In the genomic region with DNA sequence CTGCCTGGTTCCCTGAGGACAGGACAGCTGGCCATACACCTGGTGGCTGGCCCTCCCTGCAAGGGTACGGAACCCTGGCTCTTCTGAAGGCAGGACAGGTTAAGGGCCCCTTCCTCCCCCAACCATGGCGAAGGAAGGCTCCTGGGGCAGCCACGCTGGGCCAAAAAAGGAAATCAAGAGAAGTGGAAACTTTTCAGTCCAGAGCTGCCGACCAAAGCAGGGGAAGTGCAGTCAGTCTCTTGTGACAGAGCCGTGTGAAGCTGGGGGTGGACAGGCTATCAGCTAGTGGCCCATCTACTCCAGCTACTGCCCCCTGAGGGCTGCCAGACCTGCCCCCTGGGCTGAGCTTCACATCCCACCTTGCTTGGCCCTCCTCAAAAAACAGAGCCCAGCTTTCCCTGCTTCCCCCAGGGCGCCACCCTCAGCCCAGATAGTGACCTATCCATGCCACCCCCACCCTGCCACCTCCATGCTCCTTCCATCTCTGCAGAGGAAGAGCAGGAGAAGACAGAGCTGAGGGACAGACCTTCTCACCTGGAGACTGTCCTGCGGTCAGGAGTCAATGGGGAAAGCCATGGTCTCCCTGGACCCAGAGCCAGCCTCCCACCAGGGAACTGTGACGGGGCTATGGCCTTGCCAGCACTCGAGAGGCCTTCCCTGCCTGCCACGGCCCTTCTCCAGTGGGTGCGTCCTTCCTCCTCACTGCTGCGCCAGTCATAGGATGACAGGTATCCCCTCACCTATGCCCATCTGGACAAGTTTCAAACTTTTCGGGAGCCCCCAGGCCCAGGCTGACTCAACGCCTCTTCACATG, we compare ENCODE assay signal across 12 cellular contexts. TPM values are rescaled to one million over a fixed set of nuclear protein-coding genes. Genes with fewer than 3 reads are reported as not detected.
DNase-seq lines count a peak whose midpoint lies in the region; ATAC-seq and TF ChIP-seq lines count a peak whose summit lies in the region.
"Had no signal": no experiment of that assay in that cellular context is flagged by ENCODE, and none has a peak within 500 bp of the region (broad histone marks: within the 10 kb centered on the region; RNA-seq: fewer than 3 reads in every experiment).

No MANE protein-coding gene starts in this region.

- peaks cover 52 to 98% (median 94%) of the 10 kb centered on the region in 6 donors for H3K4me1 ChIP-seq in spleen

- H3K27ac ChIP-seq in angular gyrus (ENCODE audit: low read depth, low read length) (peak overlapping the region; percentile 91), spleen (peak overlapping the region; percentile 68 to 97 (median 91))

- no peak for DNase-seq in activated T-cell treated with anti-CD3 and anti-CD28 coated beads, Interleukin-2, amount 50 U/mL, for 24 hours
- DNase-seq in activated T-cell treated with anti-CD3 and anti-CD28 coated beads, Interleukin-2, amount 50 U/mL, for 1 hour = no peak
- DNase-seq in NB4 (ENCODE audit: low read depth) (peak; percentile 46), spleen (no peak), epidermal melanocyte (ENCODE audit: insufficient read length, low spot score) (no peak)
- DNase-seq: kidney glomerular epithelial cell; MG63; OCI-M1; stimulated activated CD4-positive, alpha-beta T cell treated with anti-CD3 and anti-CD28 coated beads, Interleukin-4, amount 100 ng/mL, for 24 hours had no signal

- TF ChIP-seq CTCF in NB4 (IDR thresholded peaks at IDR 0.05; ENCODE audit: low read depth, low read length) = no peak
- no peak for TF ChIP-seq CTCF in spleen (IDR thresholded peaks at IDR 0.05 in 8 of 11, conservative IDR thresholded peaks at IDR 0.05 in 3 of 11)

- H3K4me3 ChIP-seq in NB4 (ENCODE audit: low read depth, low read length) = no peak overlapping the region
- peak overlapping the region in 7 of 8 donors; percentile 30 to 98 (median 85) for H3K4me3 ChIP-seq in spleen
- H3K4me3 ChIP-seq: MG63 had no signal

- peak overlapping the region; percentile 95 for H3K4me3 Mint-ChIP-seq in activated T-cell treated with anti-CD3 and anti-CD28 coated beads, Interleukin-2, amount 50 U/mL, for 24 hours

- no peaks in the 10 kb centered on the region for H3K9me3 Mint-ChIP-seq in activated T-cell treated with anti-CD3 and anti-CD28 coated beads, Interleukin-2, amount 50 U/mL, for 24 hours

- no peak for TF ChIP-seq POLR2A in NB4 (IDR thresholded peaks at IDR 0.05; ENCODE audit: extremely low read depth, insufficient read length)
- no peak for TF ChIP-seq POLR2A in spleen (IDR thresholded peaks at IDR 0.05)

- intact Hi-C loops in spleen (cut with DNase I; ENCODE audit: low total_unique reads) = no loop called here

- H3K27me3 Mint-ChIP-seq in activated T-cell treated with anti-CD3 and anti-CD28 coated beads, Interleukin-2, amount 50 U/mL, for 24 hours = no peaks in the 10 kb centered on the region

- H3K27ac Mint-ChIP-seq in activated T-cell treated with anti-CD3 and anti-CD28 coated beads, Interleukin-2, amount 50 U/mL, for 24 hours = peak overlapping the region; percentile 90

- 47 to 57% (median 55%) methylated on average over 13 to 14 of the region's 14 CpGs for WGBS in spleen, 5 donors

- no peaks in the 10 kb centered on the region for H3K9me3 ChIP-seq in spleen
- H3K9me3 ChIP-seq: MG63 had no signal

- peaks cover 0 to 47% (median 0%) of the 10 kb centered on the region in 6 donors for H3K36me3 ChIP-seq in spleen

- H3K27me3 ChIP-seq in spleen (replicated peaks in 1 of 7) = peaks cover 0 to 17% (median 0%) of the 10 kb centered on the region in 7 donors
- H3K27me3 ChIP-seq: MG63 had no signal

- ATAC-seq in SK-N-SH treated with all-trans-retinoic acid at 6 μM for 48 hours = no peak
- ATAC-seq in GM18511 (IDR thresholded peaks at IDR 0.05; ENCODE audit: unreplicated experiment) = no peak

- H3K4me1 Mint-ChIP-seq in activated T-cell treated with anti-CD3 and anti-CD28 coated beads, Interleukin-2, amount 50 U/mL, for 24 hours (ENCODE audit: low read depth) = peaks cover 76% of the 10 kb centered on the region

- peaks cover 87% of the 10 kb centered on the region for H3K36me3 Mint-ChIP-seq in activated T-cell treated with anti-CD3 and anti-CD28 coated beads, Interleukin-2, amount 50 U/mL, for 24 hours (ENCODE audit: low read depth)

TF ChIP-seq in SK-N-SH treated with all-trans-retinoic acid at 6 μM for 48 hours, 23 proteins besides CTCF, POLR2A, EP300 and RAD21:
- no peak for TF ChIP-seq ESRRG (CRISPR knock-in tag; IDR thresholded peaks at IDR 0.05)
- TF ChIP-seq ARNTL (CRISPR knock-in tag; IDR thresholded peaks at IDR 0.05; ENCODE audit: borderline replicate concordance, low read depth) = no peak
- no peak for TF ChIP-seq ZNF8 (CRISPR knock-in tag; IDR thresholded peaks at IDR 0.05)
- no peak for TF ChIP-seq CREB5 (CRISPR knock-in tag; IDR thresholded peaks at IDR 0.05; ENCODE audit: low read depth)
- no peak for TF ChIP-seq SNAI2 (CRISPR knock-in tag; IDR thresholded peaks at IDR 0.05)
- no peak for TF ChIP-seq RARB (CRISPR knock-in tag; IDR thresholded peaks at IDR 0.05)
- TF ChIP-seq, protein P1, sequence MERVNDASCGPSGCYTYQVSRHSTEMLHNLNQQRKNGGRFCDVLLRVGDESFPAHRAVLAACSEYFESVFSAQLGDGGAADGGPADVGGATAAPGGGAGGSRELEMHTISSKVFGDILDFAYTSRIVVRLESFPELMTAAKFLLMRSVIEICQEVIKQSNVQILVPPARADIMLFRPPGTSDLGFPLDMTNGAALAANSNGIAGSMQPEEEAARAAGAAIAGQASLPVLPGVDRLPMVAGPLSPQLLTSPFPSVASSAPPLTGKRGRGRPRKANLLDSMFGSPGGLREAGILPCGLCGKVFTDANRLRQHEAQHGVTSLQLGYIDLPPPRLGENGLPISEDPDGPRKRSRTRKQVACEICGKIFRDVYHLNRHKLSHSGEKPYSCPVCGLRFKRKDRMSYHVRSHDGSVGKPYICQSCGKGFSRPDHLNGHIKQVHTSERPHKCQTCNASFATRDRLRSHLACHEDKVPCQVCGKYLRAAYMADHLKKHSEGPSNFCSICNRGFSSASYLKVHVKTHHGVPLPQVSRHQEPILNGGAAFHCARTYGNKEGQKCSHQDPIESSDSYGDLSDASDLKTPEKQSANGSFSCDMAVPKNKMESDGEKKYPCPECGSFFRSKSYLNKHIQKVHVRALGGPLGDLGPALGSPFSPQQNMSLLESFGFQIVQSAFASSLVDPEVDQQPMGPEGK (CRISPR knock-in tag; IDR thresholded peaks at IDR 0.05; ENCODE audit: borderline replicate concordance) = no peak
- TF ChIP-seq ISL1 (CRISPR knock-in tag; IDR thresholded peaks at IDR 0.05) = no peak
- TF ChIP-seq, protein P2, sequence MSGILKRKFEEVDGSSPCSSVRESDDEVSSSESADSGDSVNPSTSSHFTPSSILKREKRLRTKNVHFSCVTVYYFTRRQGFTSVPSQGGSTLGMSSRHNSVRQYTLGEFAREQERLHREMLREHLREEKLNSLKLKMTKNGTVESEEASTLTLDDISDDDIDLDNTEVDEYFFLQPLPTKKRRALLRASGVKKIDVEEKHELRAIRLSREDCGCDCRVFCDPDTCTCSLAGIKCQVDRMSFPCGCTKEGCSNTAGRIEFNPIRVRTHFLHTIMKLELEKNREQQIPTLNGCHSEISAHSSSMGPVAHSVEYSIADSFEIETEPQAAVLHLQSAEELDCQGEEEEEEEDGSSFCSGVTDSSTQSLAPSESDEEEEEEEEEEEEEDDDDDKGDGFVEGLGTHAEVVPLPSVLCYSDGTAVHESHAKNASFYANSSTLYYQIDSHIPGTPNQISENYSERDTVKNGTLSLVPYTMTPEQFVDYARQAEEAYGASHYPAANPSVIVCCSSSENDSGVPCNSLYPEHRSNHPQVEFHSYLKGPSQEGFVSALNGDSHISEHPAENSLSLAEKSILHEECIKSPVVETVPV (CRISPR knock-in tag; IDR thresholded peaks at IDR 0.05) = no peak

RNA-seq across cellular contexts. Expression of gene SEMA7A, which starts 4.6 kb away (rescaled TPM):
- total RNA-seq in spleen = 100 to 1,000 TPM in 5 of 7 donors, 10 to 100 TPM in 2; 74.9 to 150 (median 132) TPM
- polyA plus RNA-seq in spleen = 100 to 1,000 TPM in 1 of 3 donors, 10 to 100 TPM in 2; 41.6 to 154 (median 78.4) TPM

RNA-seq across cellular contexts. Expression of gene UBL7, which starts 31.8 kb away (rescaled TPM):
- 10 to 100 TPM; 37.4 to 83.9 (median 47.8) TPM for total RNA-seq in spleen
- polyA plus RNA-seq in spleen = 10 to 100 TPM; 36.9 to 58.2 (median 42.3) TPM
